ENCODE assay signal across 2 cellular contexts in the genomic region with DNA sequence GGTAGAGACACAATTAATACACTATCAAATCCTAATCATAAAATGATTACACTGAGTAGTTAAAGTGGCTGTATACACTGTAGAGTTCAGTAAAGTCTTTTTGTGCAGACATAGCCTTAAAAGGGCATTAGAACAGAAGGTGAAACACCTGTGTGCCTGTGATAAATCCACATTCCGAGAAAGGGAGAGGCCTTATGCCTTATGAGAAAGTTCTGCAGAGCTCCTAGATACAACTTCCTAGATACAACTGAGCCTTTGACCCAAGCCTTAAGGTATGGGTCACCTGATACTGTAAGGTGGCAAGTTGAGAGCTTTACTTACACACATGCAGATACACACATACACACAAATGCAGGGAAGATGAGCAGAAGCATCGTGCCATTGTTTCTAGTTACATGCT.
TF ChIP-seq lines count a peak whose summit lies in the region.

No MANE protein-coding gene starts in this region.

TF ChIP-seq in SK-N-SH, 30 proteins besides CTCF, POLR2A, EP300 and RAD21 (continued from another document):
- TF ChIP-seq, protein P1, sequence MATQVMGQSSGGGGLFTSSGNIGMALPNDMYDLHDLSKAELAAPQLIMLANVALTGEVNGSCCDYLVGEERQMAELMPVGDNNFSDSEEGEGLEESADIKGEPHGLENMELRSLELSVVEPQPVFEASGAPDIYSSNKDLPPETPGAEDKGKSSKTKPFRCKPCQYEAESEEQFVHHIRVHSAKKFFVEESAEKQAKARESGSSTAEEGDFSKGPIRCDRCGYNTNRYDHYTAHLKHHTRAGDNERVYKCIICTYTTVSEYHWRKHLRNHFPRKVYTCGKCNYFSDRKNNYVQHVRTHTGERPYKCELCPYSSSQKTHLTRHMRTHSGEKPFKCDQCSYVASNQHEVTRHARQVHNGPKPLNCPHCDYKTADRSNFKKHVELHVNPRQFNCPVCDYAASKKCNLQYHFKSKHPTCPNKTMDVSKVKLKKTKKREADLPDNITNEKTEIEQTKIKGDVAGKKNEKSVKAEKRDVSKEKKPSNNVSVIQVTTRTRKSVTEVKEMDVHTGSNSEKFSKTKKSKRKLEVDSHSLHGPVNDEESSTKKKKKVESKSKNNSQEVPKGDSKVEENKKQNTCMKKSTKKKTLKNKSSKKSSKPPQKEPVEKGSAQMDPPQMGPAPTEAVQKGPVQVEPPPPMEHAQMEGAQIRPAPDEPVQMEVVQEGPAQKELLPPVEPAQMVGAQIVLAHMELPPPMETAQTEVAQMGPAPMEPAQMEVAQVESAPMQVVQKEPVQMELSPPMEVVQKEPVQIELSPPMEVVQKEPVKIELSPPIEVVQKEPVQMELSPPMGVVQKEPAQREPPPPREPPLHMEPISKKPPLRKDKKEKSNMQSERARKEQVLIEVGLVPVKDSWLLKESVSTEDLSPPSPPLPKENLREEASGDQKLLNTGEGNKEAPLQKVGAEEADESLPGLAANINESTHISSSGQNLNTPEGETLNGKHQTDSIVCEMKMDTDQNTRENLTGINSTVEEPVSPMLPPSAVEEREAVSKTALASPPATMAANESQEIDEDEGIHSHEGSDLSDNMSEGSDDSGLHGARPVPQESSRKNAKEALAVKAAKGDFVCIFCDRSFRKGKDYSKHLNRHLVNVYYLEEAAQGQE (IDR thresholded peaks at IDR 0.05; ENCODE audit: low read depth, low read length): no peak
- no peak for TF ChIP-seq MEF2A (IDR thresholded peaks at IDR 0.05; ENCODE audit: borderline replicate concordance, low read depth)
- no peak for TF ChIP-seq CHD2 (IDR thresholded peaks at IDR 0.05; ENCODE audit: low read length, partially characterized antibody)
- TF ChIP-seq, protein P2, sequence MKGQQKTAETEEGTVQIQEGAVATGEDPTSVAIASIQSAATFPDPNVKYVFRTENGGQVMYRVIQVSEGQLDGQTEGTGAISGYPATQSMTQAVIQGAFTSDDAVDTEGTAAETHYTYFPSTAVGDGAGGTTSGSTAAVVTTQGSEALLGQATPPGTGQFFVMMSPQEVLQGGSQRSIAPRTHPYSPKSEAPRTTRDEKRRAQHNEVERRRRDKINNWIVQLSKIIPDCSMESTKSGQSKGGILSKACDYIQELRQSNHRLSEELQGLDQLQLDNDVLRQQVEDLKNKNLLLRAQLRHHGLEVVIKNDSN (IDR thresholded peaks at IDR 0.05; ENCODE audit: borderline replicate concordance, low read depth): no peak
- no peak for TF ChIP-seq RXRA (IDR thresholded peaks at IDR 0.05; ENCODE audit: borderline replicate concordance, low read depth)
- TF ChIP-seq RFX5 (IDR thresholded peaks at IDR 0.05; ENCODE audit: low read length): no peak
- TF ChIP-seq NRF1 (IDR thresholded peaks at IDR 0.05; ENCODE audit: low read depth, low read length): no peak
- no peak for TF ChIP-seq FOXM1 (IDR thresholded peaks at IDR 0.05; ENCODE audit: low read depth)
- TF ChIP-seq, protein P3, sequence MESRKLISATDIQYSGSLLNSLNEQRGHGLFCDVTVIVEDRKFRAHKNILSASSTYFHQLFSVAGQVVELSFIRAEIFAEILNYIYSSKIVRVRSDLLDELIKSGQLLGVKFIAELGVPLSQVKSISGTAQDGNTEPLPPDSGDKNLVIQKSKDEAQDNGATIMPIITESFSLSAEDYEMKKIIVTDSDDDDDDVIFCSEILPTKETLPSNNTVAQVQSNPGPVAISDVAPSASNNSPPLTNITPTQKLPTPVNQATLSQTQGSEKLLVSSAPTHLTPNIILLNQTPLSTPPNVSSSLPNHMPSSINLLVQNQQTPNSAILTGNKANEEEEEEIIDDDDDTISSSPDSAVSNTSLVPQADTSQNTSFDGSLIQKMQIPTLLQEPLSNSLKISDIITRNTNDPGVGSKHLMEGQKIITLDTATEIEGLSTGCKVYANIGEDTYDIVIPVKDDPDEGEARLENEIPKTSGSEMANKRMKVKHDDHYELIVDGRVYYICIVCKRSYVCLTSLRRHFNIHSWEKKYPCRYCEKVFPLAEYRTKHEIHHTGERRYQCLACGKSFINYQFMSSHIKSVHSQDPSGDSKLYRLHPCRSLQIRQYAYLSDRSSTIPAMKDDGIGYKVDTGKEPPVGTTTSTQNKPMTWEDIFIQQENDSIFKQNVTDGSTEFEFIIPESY (IDR thresholded peaks at IDR 0.05; ENCODE audit: borderline replicate concordance, low read depth): no peak
- no peak for TF ChIP-seq TAF1 (IDR thresholded peaks at IDR 0.05; ENCODE audit: borderline replicate concordance, low read depth, low read length)
- TF ChIP-seq GABPA (IDR thresholded peaks at IDR 0.05; ENCODE audit: low read depth): no peak

TF ChIP-seq in SK-N-SH treated with all-trans-retinoic acid at 6 μM for 48 hours, 23 proteins besides CTCF, POLR2A, EP300 and RAD21 (continued from another document):
- TF ChIP-seq, protein P4, sequence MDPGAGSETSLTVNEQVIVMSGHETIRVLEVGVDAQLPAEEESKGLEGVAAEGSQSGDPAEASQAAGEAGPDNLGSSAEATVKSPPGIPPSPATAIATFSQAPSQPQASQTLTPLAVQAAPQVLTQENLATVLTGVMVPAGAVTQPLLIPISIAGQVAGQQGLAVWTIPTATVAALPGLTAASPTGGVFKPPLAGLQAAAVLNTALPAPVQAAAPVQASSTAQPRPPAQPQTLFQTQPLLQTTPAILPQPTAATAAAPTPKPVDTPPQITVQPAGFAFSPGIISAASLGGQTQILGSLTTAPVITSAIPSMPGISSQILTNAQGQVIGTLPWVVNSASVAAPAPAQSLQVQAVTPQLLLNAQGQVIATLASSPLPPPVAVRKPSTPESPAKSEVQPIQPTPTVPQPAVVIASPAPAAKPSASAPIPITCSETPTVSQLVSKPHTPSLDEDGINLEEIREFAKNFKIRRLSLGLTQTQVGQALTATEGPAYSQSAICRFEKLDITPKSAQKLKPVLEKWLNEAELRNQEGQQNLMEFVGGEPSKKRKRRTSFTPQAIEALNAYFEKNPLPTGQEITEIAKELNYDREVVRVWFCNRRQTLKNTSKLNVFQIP (CRISPR knock-in tag; IDR thresholded peaks at IDR 0.05; ENCODE audit: borderline replicate concordance, low read depth): no peak
TF ChIP-seq in SK-N-SH treated with all-trans-retinoic acid at 6 μM for 48 hours: peak in this region for 0.
